In genomic region chr17:82911822-82912221, GRCh38 we compare ENCODE assay signal across 13 cellular contexts.
DNase-seq lines count a peak whose midpoint lies in the region; ATAC-seq and TF ChIP-seq lines count a peak whose summit lies in the region.
"Had no signal": no experiment of that assay in that cellular context is flagged by ENCODE, and none has a peak within 500 bp of the region (broad histone marks: within the 10 kb centered on the region; RNA-seq: fewer than 3 reads in every experiment).

No MANE protein-coding gene starts in this region.

- intact Hi-C loops in Right ventricle myocardium superior (cut with DNase I), result loop anchor here (5.0 kb wide), 1 partner anchor 130 kb away; no protein-coding TSS in a partner anchor
- intact Hi-C loops in cardiac septum (cut with DNase I), result loop anchor here (5.0 to 10.0 kb wide), 2 partner anchors 35 to 67 kb away; partner anchors contain the start of gene ZNF750

- DNase-seq in Right ventricle myocardium superior (no peak), cardiac septum (ENCODE audit: low spot score) (no peak), RWPE1 (ENCODE audit: low spot score) (no peak), germinal center (ENCODE audit: low spot score) (peak; percentile 39), DMS79 treated with DMSO at 0.1 percent for 48 hours (lab: John Stamatoyannopoulos, UW) (no peak), NCI-H2029 treated with DMSO at 0.1 percent for 48 hours (lab: John Stamatoyannopoulos, UW) (no peak)
- DNase-seq in stimulated activated naive CD8-positive, alpha-beta T cell treated with anti-CD3 and anti-CD28 coated beads, Interleukin-15, amount 100 ng/mL, for 72 hours, result no peak
- DNase-seq: activated T-cell treated with anti-CD3 and anti-CD28 coated beads, Interleukin-2, amount 50 U/mL, for 72 hours; BE2C; central memory CD4-positive, alpha-beta T cell; GM23248; spleen had no signal

- H3K4me3 Mint-ChIP-seq in stimulated activated naive CD8-positive, alpha-beta T cell treated with anti-CD3 and anti-CD28 coated beads, Interleukin-15, amount 100 ng/mL, for 72 hours, result no peak overlapping the region
- H3K4me3 Mint-ChIP-seq: activated T-cell treated with anti-CD3 and anti-CD28 coated beads, Interleukin-2, amount 50 U/mL, for 72 hours had no signal

- POLR2A ChIA-PET in RWPE1 (lab: Yijun Ruan, JAX; ENCODE audit: low non-redundant PET), result interaction anchor here (0.6 kb wide), 1 partner anchor 35 kb away, joined by 3 read pairs; no protein-coding TSS in a partner anchor

- ATAC-seq in Right ventricle myocardium superior (ENCODE audit: poor library complexity) (peak; percentile 18), GM18870 (IDR thresholded peaks at IDR 0.05; ENCODE audit: unreplicated experiment) (no peak)
- ATAC-seq in stimulated activated naive CD8-positive, alpha-beta T cell treated with anti-CD3 and anti-CD28 coated beads, Interleukin-15, amount 100 ng/mL, for 72 hours, result no peak
- ATAC-seq: activated T-cell treated with anti-CD3 and anti-CD28 coated beads, Interleukin-2, amount 50 U/mL, for 72 hours had no signal

- CTCF ChIA-PET in RWPE1 (lab: Yijun Ruan, JAX), result interaction anchor here (0.6 kb wide), 1 partner anchor 265 kb away, joined by 4 read pairs; no protein-coding TSS in a partner anchor

- peaks cover 35% of the 10 kb centered on the region for H3K4me1 Mint-ChIP-seq in stimulated activated naive CD8-positive, alpha-beta T cell treated with anti-CD3 and anti-CD28 coated beads, Interleukin-15, amount 100 ng/mL, for 72 hours

- no peaks in the 10 kb centered on the region for H3K9me3 Mint-ChIP-seq in stimulated activated naive CD8-positive, alpha-beta T cell treated with anti-CD3 and anti-CD28 coated beads, Interleukin-15, amount 100 ng/mL, for 72 hours
- H3K9me3 Mint-ChIP-seq: activated T-cell treated with anti-CD3 and anti-CD28 coated beads, Interleukin-2, amount 50 U/mL, for 72 hours had no signal

- H3K27ac ChIP-seq in RWPE1, result peak overlapping the region; percentile 20; the same call in 1 of the 2 replicates
- H3K27ac ChIP-seq: GM23248 had no signal

- no peak for TF ChIP-seq CTCF in RWPE1 (conservative IDR thresholded peaks at IDR 0.05; ENCODE audit: low read depth)

- no peaks in the 10 kb centered on the region for H3K27me3 Mint-ChIP-seq in stimulated activated naive CD8-positive, alpha-beta T cell treated with anti-CD3 and anti-CD28 coated beads, Interleukin-15, amount 100 ng/mL, for 72 hours

- H3K27ac Mint-ChIP-seq in stimulated activated naive CD8-positive, alpha-beta T cell treated with anti-CD3 and anti-CD28 coated beads, Interleukin-15, amount 100 ng/mL, for 72 hours, result peak overlapping the region; percentile 21 to 55
- H3K27ac Mint-ChIP-seq: activated T-cell treated with anti-CD3 and anti-CD28 coated beads, Interleukin-2, amount 50 U/mL, for 72 hours had no signal
